ENCODE assay signal across 12 cellular contexts in the genomic region with DNA sequence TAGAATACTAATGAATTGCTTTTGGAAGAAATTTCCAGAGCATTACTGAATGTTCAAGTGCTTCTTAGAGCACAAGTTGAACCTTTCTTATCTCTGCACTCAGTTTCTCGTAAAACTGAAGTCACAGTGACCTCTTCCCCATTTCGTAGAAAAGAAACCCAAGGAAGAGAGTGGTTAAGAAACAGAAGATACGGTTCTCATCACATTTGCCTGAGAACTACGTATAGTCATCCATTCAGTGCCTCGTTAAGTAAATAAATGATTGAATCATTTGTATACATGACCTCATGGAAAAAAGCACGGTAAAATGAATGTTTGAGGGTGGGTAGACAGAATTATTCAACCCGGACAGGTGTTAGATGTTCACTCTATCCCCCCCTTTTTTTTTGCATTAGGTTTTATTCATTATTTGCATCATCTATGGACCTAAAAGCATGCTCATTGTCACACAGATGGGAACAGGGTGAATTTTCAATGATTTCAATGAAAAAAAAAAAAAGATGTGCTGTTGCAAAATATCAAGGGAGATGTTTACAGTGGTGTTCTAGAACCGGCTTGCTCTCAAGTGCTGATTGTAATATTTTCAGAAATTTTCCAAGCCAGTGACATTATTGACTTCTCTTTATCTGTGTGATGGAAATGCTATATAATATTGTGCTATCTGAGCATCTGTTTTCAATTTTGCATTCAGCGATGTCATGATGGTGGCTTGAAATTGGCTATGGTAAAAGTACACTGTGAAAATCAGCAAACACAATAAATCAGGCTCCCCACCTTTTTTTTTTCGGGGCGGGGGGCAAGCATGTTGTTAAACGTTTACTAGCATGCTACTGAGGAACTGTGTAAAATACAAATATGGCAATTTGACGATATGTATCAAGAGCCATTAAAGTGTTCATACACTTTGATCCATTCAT. TPM values are rescaled to one million over a fixed set of nuclear protein-coding genes. Genes with fewer than 3 reads are reported as not detected.
A peak's percentile ranks its signal among the peaks of the same experiment; 100 is the strongest.
DNase-seq lines count a peak whose midpoint lies in the region; ATAC-seq and TF ChIP-seq lines count a peak whose summit lies in the region.
"Had no signal": no experiment of that assay in that cellular context is flagged by ENCODE, and none has a peak within 500 bp of the region (broad histone marks: within the 10 kb centered on the region; RNA-seq: fewer than 3 reads in every experiment).

No MANE protein-coding gene starts in this region.

- peak overlapping the region; percentile 95 for H3K4me2 ChIP-seq in OCI-LY3 (ENCODE audit: low read length)

- peaks cover 100% of the 10 kb centered on the region for H3K79me2 ChIP-seq in OCI-LY3 (ENCODE audit: low read length)

- in situ Hi-C loops in GM13977 (cut with MboI; ENCODE audit: low pct_unique_long_range_greater_than_20kb, low sequenced_read_pairs, unreplicated experiment), result loop anchor here (25.0 kb wide), 1 partner anchor 111 kb away; no protein-coding TSS in a partner anchor

- H4K20me1 ChIP-seq in OCI-LY3 (ENCODE audit: insufficient read depth, low read length), result peaks cover 66% of the 10 kb centered on the region

- peaks cover 57% of the 10 kb centered on the region for H3K36me3 ChIP-seq in OCI-LY3 (replicated peaks; ENCODE audit: low read depth, low read length)
- H3K36me3 ChIP-seq in duodenal mucosa (ENCODE audit: control insufficient read depth in 1 of 2, insufficient read depth in 2 of 2, low read length in 2 of 2), result no peaks in the 10 kb centered on the region
- H3K36me3 ChIP-seq in upper lobe of right lung, result no peaks in the 10 kb centered on the region

- peaks cover 31% of the 10 kb centered on the region for H3K4me1 Mint-ChIP-seq in activated naive CD4-positive, alpha-beta T cell treated with anti-CD3 and anti-CD28 coated beads for 36 hours (ENCODE audit: low read depth)

- CTCF ChIA-PET in activated naive CD4-positive, alpha-beta T cell treated with anti-CD3 and anti-CD28 coated beads for 36 hours (lab: Charles Lee), result interaction anchor here (1.0 to 2.3 kb wide), 8 partner anchors 13 to 116 kb away, joined by 3 to 9 read pairs (median 4); no protein-coding TSS in a partner anchor

- peaks cover 53% of the 10 kb centered on the region for H3K4me1 ChIP-seq in OCI-LY3 (ENCODE audit: low read length)
- H3K4me1 ChIP-seq in duodenal mucosa (ENCODE audit: control insufficient read depth in 1 of 2, insufficient read depth in 2 of 2, low read length in 2 of 2), result peaks cover 11 to 12% of the 10 kb centered on the region in 2 donors
- H3K4me1 ChIP-seq in upper lobe of right lung, result peaks cover 7% of the 10 kb centered on the region

- H3K27ac ChIP-seq in OCI-LY3 (ENCODE audit: low read length) (peak overlapping the region; percentile 96), duodenal mucosa (ENCODE audit: low read depth, low read length) (no peak overlapping the region), upper lobe of right lung (peak overlapping the region; percentile 69)
- H3K27ac ChIP-seq: C4-2B had no signal

- H3K4me3 ChIP-seq in OCI-LY3 (ENCODE audit: low read length), result peak overlapping the region; percentile 97
- H3K4me3 ChIP-seq in duodenal mucosa (ENCODE audit: low read depth in 1 of 2, low read length in 2 of 2), result peak overlapping the region; percentile 68 to 73
- H3K4me3 ChIP-seq in upper lobe of right lung, result peak overlapping the region; percentile 42

- H3K9me3 ChIP-seq in OCI-LY3 (ENCODE audit: insufficient read depth, low read length), result no peaks in the 10 kb centered on the region
- H3K9me3 ChIP-seq in duodenal mucosa (ENCODE audit: control insufficient read depth in 1 of 2, low read length in 2 of 2), result no peaks in the 10 kb centered on the region
- H3K9me3 ChIP-seq in upper lobe of right lung, result no peaks in the 10 kb centered on the region

- ATAC-seq in upper lobe of right lung (peak; percentile 49), Right ventricle myocardium superior (ENCODE audit: poor library complexity) (no peak)

- intact Hi-C loops in activated naive CD4-positive, alpha-beta T cell treated with anti-CD3 and anti-CD28 coated beads for 36 hours (cut with micrococcal nuclease), result loop anchor here (1.0 to 10.0 kb wide), 17 partner anchors 21 to 1886 kb away; a partner anchor contains a TSS
- intact Hi-C loops in upper lobe of right lung (cut with DNase I), result no loop called here
- intact Hi-C loops in Right ventricle myocardium superior (cut with DNase I), result no loop called here

- H3K9me3 Mint-ChIP-seq in activated naive CD4-positive, alpha-beta T cell treated with anti-CD3 and anti-CD28 coated beads for 36 hours, result no peaks in the 10 kb centered on the region

- H3K27me3 Mint-ChIP-seq in activated naive CD4-positive, alpha-beta T cell treated with anti-CD3 and anti-CD28 coated beads for 36 hours (ENCODE audit: low read depth), result no peaks in the 10 kb centered on the region

- peak overlapping the region; percentile 94 for H3K9ac ChIP-seq in OCI-LY3 (ENCODE audit: low read length)
- peak overlapping the region; percentile 16 to 87 for H3K9ac ChIP-seq in duodenal mucosa (ENCODE audit: low read depth in 1 of 2, low read length in 2 of 2)

- DNase-seq in activated naive CD4-positive, alpha-beta T cell treated with anti-CD3 and anti-CD28 coated beads for 36 hours, result no peak
- DNase-seq in activated naive CD4-positive, alpha-beta T cell treated with Interleukin-2 at 50 U/mL for 16 hours, result no peak
- no peak for DNase-seq in upper lobe of right lung
- DNase-seq in GM13977 (ENCODE audit: low spot score), result no peak
- DNase-seq in Right ventricle myocardium superior, result no peak
- no peak for DNase-seq in LoVo (ENCODE audit: low spot score)

- no peak for TF ChIP-seq CTCF in OCI-LY3 (IDR thresholded peaks at IDR 0.05; ENCODE audit: low read depth, low read length)
- no peak for TF ChIP-seq CTCF in upper lobe of right lung (IDR thresholded peaks at IDR 0.05)
- TF ChIP-seq CTCF in GM13977 (IDR thresholded peaks at IDR 0.05; ENCODE audit: extremely low read depth, insufficient read depth, missing control alignments), result no peak

- peak overlapping the region; percentile 98 for H3K27ac Mint-ChIP-seq in activated naive CD4-positive, alpha-beta T cell treated with anti-CD3 and anti-CD28 coated beads for 36 hours

- H3K36me3 Mint-ChIP-seq in activated naive CD4-positive, alpha-beta T cell treated with anti-CD3 and anti-CD28 coated beads for 36 hours (ENCODE audit: low read depth), result peaks cover 69% of the 10 kb centered on the region

- H2AFZ ChIP-seq in OCI-LY3 (ENCODE audit: low read depth, low read length), result no peak overlapping the region

- H3K27me3 ChIP-seq in OCI-LY3 (ENCODE audit: low read depth, low read length) (no peaks in the 10 kb centered on the region), duodenal mucosa (ENCODE audit: control insufficient read depth in 1 of 2, insufficient read depth in 2 of 2, low read length in 2 of 2) (no peaks in the 10 kb centered on the region), upper lobe of right lung (no peaks in the 10 kb centered on the region)

- H3K4me3 Mint-ChIP-seq in activated naive CD4-positive, alpha-beta T cell treated with anti-CD3 and anti-CD28 coated beads for 36 hours, result peak overlapping the region; percentile 85

RNA-seq across cellular contexts. Expression of a gene that starts 4.3 kb away (rescaled TPM):
- total RNA-seq in activated naive CD4-positive, alpha-beta T cell treated with anti-CD3 and anti-CD28 coated beads for 36 hours, result 10 to 100 TPM; 87.5 to 92.7 TPM
- 8.8 TPM for total RNA-seq in upper lobe of right lung
- total RNA-seq in Right ventricle myocardium superior, result 0.38 TPM
- total RNA-seq: chondrocyte, myocyte, SK-MEL-5 had no signal

Comparison
In these comparisons a context has a peak if more than half of its experiments do, and no peak if none do; other contexts are left out.
1. H3K4me3 ChIP-seq: peak in every context shown above with its lines; median percentile 97 in OCI-LY3; 70 in duodenal mucosa; 42 in upper lobe of right lung.